ENCODE assay signal across 14 cellular contexts in the genomic region with DNA sequence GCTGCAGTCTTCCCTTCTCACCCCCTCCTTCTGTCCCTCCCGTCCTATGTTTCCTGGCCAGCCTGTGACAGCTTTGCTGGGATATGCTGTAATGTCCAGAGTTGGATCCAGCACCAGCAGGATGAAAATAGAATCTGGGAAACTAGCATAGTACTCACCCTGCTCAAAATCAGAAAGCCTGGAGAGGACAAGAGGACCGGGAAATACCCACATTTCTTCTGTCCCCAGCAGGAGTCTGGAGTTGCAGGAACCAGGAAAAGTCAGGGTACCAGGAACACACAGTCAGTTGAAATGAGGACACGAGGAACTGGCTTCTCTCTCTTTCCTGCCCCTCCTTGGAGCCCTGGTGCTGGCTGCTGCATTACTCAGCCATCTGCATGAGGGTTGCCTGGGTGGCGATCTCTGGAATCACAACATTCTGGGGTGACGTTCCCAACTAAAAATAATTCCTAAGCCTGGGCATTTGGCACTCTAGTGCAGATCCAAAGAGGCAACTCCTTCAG. TPM values are rescaled to one million over a fixed set of nuclear protein-coding genes. Genes with fewer than 3 reads are reported as not detected.
DNase-seq lines count a peak whose midpoint lies in the region; ATAC-seq and TF ChIP-seq lines count a peak whose summit lies in the region.
"Had no signal": no experiment of that assay in that cellular context is flagged by ENCODE, and none has a peak within 500 bp of the region (broad histone marks: within the 10 kb centered on the region; RNA-seq: fewer than 3 reads in every experiment).

No MANE protein-coding gene starts in this region.

- H3K9me3 ChIP-seq in heart right ventricle, result no peaks in the 10 kb centered on the region

- peaks cover 0 to 31% (median 7%) of the 10 kb centered on the region in 9 donors for H3K4me1 ChIP-seq in heart right ventricle

- no peak for TF ChIP-seq CTCF in heart right ventricle (IDR thresholded peaks at IDR 0.05)

- ATAC-seq in heart right ventricle, result peak; percentile 85 to 96 (median 94)
- no peak for ATAC-seq in GM21825 (IDR thresholded peaks at IDR 0.05; ENCODE audit: unreplicated experiment)
- ATAC-seq: GM12878, left lobe of liver had no signal

- peaks cover 0 to 4% (median 0%) of the 10 kb centered on the region in 7 donors for H3K27me3 ChIP-seq in heart right ventricle

- DNase-seq in A172 (ENCODE audit: low spot score), result peak; percentile 26
- DNase-seq in amniotic stem cell (lab: John Stamatoyannopoulos, UW), result peak; percentile 70
- peak; percentile 37 to 72 for DNase-seq in heart right ventricle
- peak; percentile 12 for DNase-seq in pons (ENCODE audit: low spot score)
- DNase-seq in NCI-H510A (lab: John Stamatoyannopoulos, UW), result no peak
- no peak for DNase-seq in NCI-H1048 (lab: John Stamatoyannopoulos, UW)
- no peak for DNase-seq in NCI-H1417 (lab: John Stamatoyannopoulos, UW)
- DNase-seq: DMS 273 treated with DMSO at 0.1 percent for 48 hours, glutamatergic neuron, MV-4-11, NCI-H524 treated with DMSO at 0.1 percent for 48 hours had no signal

- no peaks in the 10 kb centered on the region for H3K36me3 ChIP-seq in heart right ventricle

- WGBS in heart right ventricle, 2 donors, result 11 to 20% methylated on average over 5 of the region's 5 CpGs

- intact Hi-C loops in heart right ventricle (cut with DNase I), result loop anchor here in 1 of 10 donors (5.0 kb wide), 1 partner anchor 56 kb away; no protein-coding TSS in a partner anchor

- peak overlapping the region; percentile 61 to 95 (median 86) for H3K27ac ChIP-seq in heart right ventricle

- H3K4me3 ChIP-seq in heart right ventricle, result peak overlapping the region in 6 of 10 donors; percentile 14 to 28 (median 20)
- H3K4me3 ChIP-seq: GM12878 had no signal

RNA-seq across cellular contexts. Expression of a gene that starts 59.6 kb away (rescaled TPM):
- total RNA-seq in A172 (2014; rRNA removed; shearing (Covaris generic)), result 4.6 and 7.3 TPM in 2 replicates
- total RNA-seq in heart right ventricle, result 10 to 100 TPM; 18.6 to 88.0 (median 30.5) TPM
- 10 to 100 TPM; 10.8 to 24.7 TPM for polyA plus RNA-seq in heart right ventricle

Comparison
In these comparisons a context has a peak if more than half of its experiments do, and no peak if none do; other contexts are left out.
1. DNase-seq: peak in A172 (single experiment), amniotic stem cell (single experiment), heart right ventricle (2 of 2) and pons (single experiment); none in NCI-H510A (single experiment), NCI-H1048 (single experiment) and NCI-H1417 (0 of 3).